Comparison of ENCODE assay signal across 9 cellular contexts in the genomic region with DNA sequence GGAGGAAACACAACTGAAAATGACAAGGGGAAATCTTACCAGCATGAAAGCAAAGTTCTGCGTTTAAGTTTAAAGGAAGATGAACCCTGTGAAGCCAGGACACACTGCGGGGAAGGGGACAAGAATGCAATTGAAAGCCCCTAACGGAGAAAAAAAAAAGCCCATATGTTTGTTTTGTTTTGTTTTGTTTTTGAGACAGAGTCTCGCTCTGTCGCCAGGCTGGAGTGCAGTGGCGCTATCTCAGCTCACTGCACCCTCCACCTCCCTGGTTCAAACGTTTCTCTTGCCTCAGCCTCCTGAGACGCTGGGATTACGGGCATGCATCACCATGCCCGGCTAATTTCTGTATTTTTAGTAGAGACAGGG. TPM values are rescaled to one million over a fixed set of nuclear protein-coding genes. Genes with fewer than 3 reads are reported as not detected.
DNase-seq lines count a peak whose midpoint lies in the region; ATAC-seq and TF ChIP-seq lines count a peak whose summit lies in the region.
"Had no signal": no experiment of that assay in that cellular context is flagged by ENCODE, and none has a peak within 500 bp of the region (broad histone marks: within the 10 kb centered on the region; RNA-seq: fewer than 3 reads in every experiment).

No MANE protein-coding gene starts in this region.

- H3K9me3 ChIP-seq in Peyer's patch (no peaks in the 10 kb centered on the region), spleen (no peaks in the 10 kb centered on the region)
- no peaks in the 10 kb centered on the region for H3K9me3 ChIP-seq in effector memory CD4-positive, alpha-beta T cell (ENCODE audit: control insufficient read depth, low read length)
- H3K9me3 ChIP-seq: SJSA1 had no signal

- CTCF ChIA-PET in activated CD8-positive, alpha-beta memory T cell treated with anti-CD3 and anti-CD28 coated beads, Interleukin-2, amount 10 ng/mL, durations not matched to agents 7 days and 5 days (lab: Charles Lee) = interaction anchor here (1.8 to 10.6 kb wide), 3 partner anchors 10 to 98 kb away, joined by 4 to 257 read pairs (median 184); no protein-coding TSS in a partner anchor

- H3K4me3 ChIP-seq in Peyer's patch = peak overlapping the region in 3 of 4 donors; percentile 58 to 93 (median 90)
- H3K4me3 ChIP-seq in effector memory CD4-positive, alpha-beta T cell (ENCODE audit: insufficient read depth, low read depth, low read length, poor library complexity, severe bottlenecking) = peak overlapping the region; percentile 95
- H3K4me3 ChIP-seq in spleen = peak overlapping the region; percentile 67 to 96 (median 91)
- H3K4me3 ChIP-seq: SJSA1 had no signal

- peaks cover 54% of the 10 kb centered on the region for H3K4me1 Mint-ChIP-seq in activated CD8-positive, alpha-beta memory T cell treated with anti-CD3 and anti-CD28 coated beads, Interleukin-2, amount 10 ng/mL, durations not matched to agents 7 days and 5 days

- peak overlapping the region; percentile 72 to 99 (median 89) for H3K27ac ChIP-seq in Peyer's patch
- peak overlapping the region; percentile 97 for H3K27ac ChIP-seq in effector memory CD4-positive, alpha-beta T cell (ENCODE audit: insufficient read depth, low read length, poor library complexity, severe bottlenecking)
- peak overlapping the region; percentile 69 to 99 (median 96) for H3K27ac ChIP-seq in spleen
- H3K27ac ChIP-seq: SJSA1 had no signal

- intact Hi-C loops in spleen (cut with DNase I; ENCODE audit: low total_unique reads) = no loop called here

- TF ChIP-seq POLR2A in Peyer's patch (IDR thresholded peaks at IDR 0.05) (no peak), spleen (IDR thresholded peaks at IDR 0.05) (no peak)

- H3K4me1 ChIP-seq in Peyer's patch (peaks cover 0 to 15% (median 2%) of the 10 kb centered on the region in 4 donors), spleen (peaks cover 31 to 89% (median 76%) of the 10 kb centered on the region in 6 donors)
- peaks cover 46% of the 10 kb centered on the region for H3K4me1 ChIP-seq in effector memory CD4-positive, alpha-beta T cell (ENCODE audit: control insufficient read depth, insufficient read depth, low read length, poor library complexity, severe bottlenecking)

- ATAC-seq in activated CD8-positive, alpha-beta memory T cell treated with anti-CD3 and anti-CD28 coated beads, Interleukin-2, amount 10 ng/mL, durations not matched to agents 7 days and 5 days = no peak
- no peak for ATAC-seq in GM19035 (IDR thresholded peaks at IDR 0.05; ENCODE audit: unreplicated experiment)
- no peak for ATAC-seq in HG02840 (IDR thresholded peaks at IDR 0.05; ENCODE audit: low FRiP score, unreplicated experiment)

- TF ChIP-seq CTCF in Peyer's patch (IDR thresholded peaks at IDR 0.05) = no peak
- no peak for TF ChIP-seq CTCF in spleen (IDR thresholded peaks at IDR 0.05 in 8 of 11, conservative IDR thresholded peaks at IDR 0.05 in 3 of 11)

- H3K27me3 Mint-ChIP-seq in activated CD8-positive, alpha-beta memory T cell treated with anti-CD3 and anti-CD28 coated beads, Interleukin-2, amount 10 ng/mL, durations not matched to agents 7 days and 5 days = no peaks in the 10 kb centered on the region

- H3K36me3 ChIP-seq in Peyer's patch (no peaks in the 10 kb centered on the region), spleen (peaks cover 0 to 40% (median 0%) of the 10 kb centered on the region in 6 donors)
- no peaks in the 10 kb centered on the region for H3K36me3 ChIP-seq in effector memory CD4-positive, alpha-beta T cell (ENCODE audit: control insufficient read depth, insufficient read depth, low read length)

- H3K27ac Mint-ChIP-seq in activated CD8-positive, alpha-beta memory T cell treated with anti-CD3 and anti-CD28 coated beads, Interleukin-2, amount 10 ng/mL, durations not matched to agents 7 days and 5 days = peak overlapping the region; percentile 90

- DNase-seq in activated CD8-positive, alpha-beta memory T cell treated with anti-CD3 and anti-CD28 coated beads, Interleukin-2, amount 10 ng/mL, durations not matched to agents 7 days and 5 days = no peak
- DNase-seq in activated CD8-positive, alpha-beta memory T cell treated with anti-CD3 and anti-CD28 coated beads for 24 hours = no peak
- DNase-seq in Peyer's patch (peak in 1 of 3 donors; percentile 38), spleen (no peak), amygdala (lab: John Stamatoyannopoulos, UW) (no peak)
- DNase-seq in effector memory CD4-positive, alpha-beta T cell = peak in 1 of 3 donors; percentile 25

- peaks cover 59% of the 10 kb centered on the region for H3K36me3 Mint-ChIP-seq in activated CD8-positive, alpha-beta memory T cell treated with anti-CD3 and anti-CD28 coated beads, Interleukin-2, amount 10 ng/mL, durations not matched to agents 7 days and 5 days

- H3K9me3 Mint-ChIP-seq in activated CD8-positive, alpha-beta memory T cell treated with anti-CD3 and anti-CD28 coated beads, Interleukin-2, amount 10 ng/mL, durations not matched to agents 7 days and 5 days (ENCODE audit: low read depth) = no peaks in the 10 kb centered on the region

- H3K27me3 ChIP-seq in Peyer's patch (no peaks in the 10 kb centered on the region), spleen (replicated peaks in 1 of 7) (no peaks in the 10 kb centered on the region)
- H3K27me3 ChIP-seq in effector memory CD4-positive, alpha-beta T cell (replicated peaks; ENCODE audit: control insufficient read depth, insufficient read depth, low read length, poor library complexity, severe bottlenecking) = no peaks in the 10 kb centered on the region
- H3K27me3 ChIP-seq: SJSA1 had no signal

- peak overlapping the region; percentile 94 for H3K4me3 Mint-ChIP-seq in activated CD8-positive, alpha-beta memory T cell treated with anti-CD3 and anti-CD28 coated beads, Interleukin-2, amount 10 ng/mL, durations not matched to agents 7 days and 5 days

- 32 to 47% (median 37%) methylated on average over 10 of the region's 10 CpGs for WGBS in spleen, 5 donors

RNA-seq across cellular contexts. Expression of a gene that starts 2.9 kb away (rescaled TPM):
- 100 to 1,000 TPM; 223 to 327 TPM for total RNA-seq in activated CD8-positive, alpha-beta memory T cell treated with anti-CD3 and anti-CD28 coated beads, Interleukin-2, amount 10 ng/mL, durations not matched to agents 7 days and 5 days
- total RNA-seq in Peyer's patch = 100 to 1,000 TPM in 1 of 4 donors, 10 to 100 TPM in 3; 26.3 to 202 (median 68.1) TPM
- 100 to 1,000 TPM; 112 to 290 (median 182) TPM for total RNA-seq in spleen
- polyA plus RNA-seq in spleen = 10 to 100 TPM; 34.0 to 60.0 (median 55.2) TPM

RNA-seq across cellular contexts. Expression of a gene that starts 8.9 kb away (rescaled TPM):
- total RNA-seq in activated CD8-positive, alpha-beta memory T cell treated with anti-CD3 and anti-CD28 coated beads, Interleukin-2, amount 10 ng/mL, durations not matched to agents 7 days and 5 days = not detected
- total RNA-seq in Peyer's patch (not detected), spleen (not detected)
- not detected for polyA plus RNA-seq in spleen
- total RNA-seq: SJSA1 had no signal
